Comparison of ENCODE assay signal across 32 cellular contexts in genomic region chr2:33911327-33911726, GRCh38.
"Had no signal": no experiment of that assay in that cellular context is flagged by ENCODE, and none has a peak within 500 bp of the region (broad histone marks: within the 10 kb centered on the region; RNA-seq: fewer than 3 reads in every experiment).

No MANE protein-coding gene starts in this region.

- ATAC-seq: activated CD4-positive, alpha-beta T cell treated with anti-CD3 and anti-CD28 coated beads for 36 hours; activated CD4-positive, CD25-positive, alpha-beta regulatory T cell treated with anti-CD3 and anti-CD28 coated beads, Interleukin-2, amount 50 U/mL, for 24 hours; activated CD8-positive, alpha-beta memory T cell treated with anti-CD3 and anti-CD28 coated beads, Interleukin-2, amount 10 ng/mL, durations not matched to agents 7 days and 5 days; activated CD8-positive, alpha-beta T cell treated with anti-CD3 and anti-CD28 coated beads, Interleukin-2, amount 10 ng/mL, durations not matched to agents 7 days and 5 days; activated naive CD8-positive, alpha-beta T cell treated with anti-CD3 and anti-CD28 coated beads, Interleukin-2, amount 50 U/mL, for 24 hours; WTC11 had no signal

- H3K9me3 ChIP-seq: ascending aorta had no signal

- H3K27me3 ChIP-seq: ascending aorta, cardiac muscle cell had no signal

- FAIRE-seq: bronchial epithelial cell, TTC549 had no signal

- H3K36me3 ChIP-seq: ascending aorta, cardiac muscle cell, WERI-Rb-1 had no signal

- H3K4me3 ChIP-seq: ascending aorta, cardiac muscle cell had no signal

- H3K4me1 ChIP-seq: ascending aorta had no signal

- DNase-seq: activated CD4-positive, alpha-beta memory T cell treated with anti-CD3 and anti-CD28 coated beads, Interleukin-2, amount 10 ng/mL, durations not matched to agents 7 days and 5 days; activated CD4-positive, alpha-beta T cell treated with anti-CD3 and anti-CD28 coated beads for 1 hour; activated CD4-positive, alpha-beta T cell treated with anti-CD3 and anti-CD28 coated beads for 36 hours; activated CD4-positive, alpha-beta T cell treated with anti-CD3 and anti-CD28 coated beads for 48 hours; activated CD4-positive, alpha-beta T cell treated with anti-CD3 and anti-CD28 coated beads, Interleukin-2, amount 10 ng/mL, durations not matched to agents 7 days and 5 days; activated CD4-positive, alpha-beta T cell treated with anti-CD3 and anti-CD28 coated beads, Interleukin-2, amount 50 U/mL, for 48 hours; activated CD4-positive, CD25-positive, alpha-beta regulatory T cell; activated CD8-positive, alpha-beta memory T cell treated with anti-CD3 and anti-CD28 coated beads for 24 hours; activated CD8-positive, alpha-beta memory T cell treated with anti-CD3 and anti-CD28 coated beads, Interleukin-2, amount 10 ng/mL, durations not matched to agents 7 days and 5 days; activated CD8-positive, alpha-beta memory T cell treated with anti-CD3 and anti-CD28 coated beads, Interleukin-2, amount 50 U/mL, for 48 hours; activated CD8-positive, alpha-beta T cell treated with anti-CD3 and anti-CD28 coated beads, Interleukin-2, amount 10 ng/mL, durations not matched to agents 7 days and 5 days; activated effector memory CD4-positive, alpha-beta T cell treated with Interleukin-2 at 50 U/mL for 16 hours; activated gamma-delta T cell; activated naive CD4-positive, alpha-beta T cell treated with anti-CD3 and anti-CD28 coated beads, Interleukin-2, amount 10 ng/mL, durations not matched to agents 7 days and 5 days; activated naive CD4-positive, alpha-beta T cell treated with Interleukin-2 at 50 U/mL for 16 hours; activated naive CD8-positive, alpha-beta T cell treated with anti-CD3 and anti-CD28 coated beads, Interleukin-2, amount 10 ng/mL, durations not matched to agents 7 days and 5 days; activated naive CD8-positive, alpha-beta T cell treated with anti-CD3 and anti-CD28 coated beads, Interleukin-2, amount 50 U/mL, for 24 hours; activated T-cell treated with anti-CD3 and anti-CD28 coated beads, Interleukin-2, amount 50 U/mL, for 24 hours; activated T-cell treated with anti-CD3 and anti-CD28 coated beads, Interleukin-2, amount 50 U/mL, for 48 hours; amygdala; anterior cingulate cortex; caudate nucleus; cerebellar nuclear complex; T-helper 2 cell; T-helper 9 cell; WERI-Rb-1 had no signal

- H3K27ac ChIP-seq: ascending aorta, cardiac muscle cell, WERI-Rb-1 had no signal
